ENCODE assay signal across 17 cellular contexts in genomic region chr7:15626041-15626440, GRCh38.
DNase-seq lines count a peak whose midpoint lies in the region; ATAC-seq and TF ChIP-seq lines count a peak whose summit lies in the region.
"Had no signal": no experiment of that assay in that cellular context is flagged by ENCODE, and none has a peak within 500 bp of the region (broad histone marks: within the 10 kb centered on the region; RNA-seq: fewer than 3 reads in every experiment).

No MANE protein-coding gene starts in this region.

- no peak for DNase-seq in PC-3
- peak; percentile 13 for DNase-seq in choroid plexus epithelial cell (ENCODE audit: low read depth)
- DNase-seq in kidney tubule cell (ENCODE audit: low spot score), result peak; percentile 3
- no peak for DNase-seq in Right ventricle myocardium superior
- DNase-seq in NCI-H2029 (lab: John Stamatoyannopoulos, UW), result no peak
- DNase-seq in NCI-H2107 treated with DMSO at 0.1 percent for 48 hours (lab: John Stamatoyannopoulos, UW; ENCODE audit: unreplicated experiment), result no peak
- DNase-seq: CD4-positive, CD25-positive, alpha-beta regulatory T cell; DMS79; H7; HFFc6; NCI-H1694; NCI-H2081 treated with DMSO at 0.1 percent for 48 hours; NCI-H748 treated with DMSO at 0.1 percent for 48 hours had no signal

- H3F3A ChIP-seq in PC-3 (ENCODE audit: low read length, unreplicated experiment), result no peaks in the 10 kb centered on the region

- CTCF ChIA-PET in PC-3 (lab: Charles Lee), result no interaction called here

- H3K9ac ChIP-seq in PC-3 (ENCODE audit: low read length), result no peak overlapping the region
- peak overlapping the region; percentile 16 for H3K9ac ChIP-seq in skeletal muscle satellite cell (ENCODE audit: low read depth, low read length)

- H3K4me2 ChIP-seq in PC-3 (ENCODE audit: low read length) (0 out of 2 replicates have a peak overlapping the region, but pooled peaks have one; percentile 7), skeletal muscle satellite cell (ENCODE audit: low read length) (peak overlapping the region; percentile 7)
- H3K4me2 ChIP-seq: A549 had no signal

- intact Hi-C loops in PC-3 (cut with micrococcal nuclease), result no loop called here
- intact Hi-C loops in Right ventricle myocardium superior (cut with DNase I), result no loop called here

- ATAC-seq in PC-3 (no peak), Right ventricle myocardium superior (ENCODE audit: poor library complexity) (no peak)
- ATAC-seq: SK-N-SH treated with all-trans-retinoic acid at 6 μM for 48 hours had no signal

- no TSS peak for BruUV-seq in PC-3 (replicated peaks; lab: Mats Ljungman, UMichigan)

- peaks cover 23% of the 10 kb centered on the region for H3K4me1 ChIP-seq in PC-3 (ENCODE audit: insufficient read depth, low read length)
- H3K4me1 ChIP-seq in skeletal muscle satellite cell (ENCODE audit: control insufficient read depth, insufficient read depth, low read length), result peaks cover 39% of the 10 kb centered on the region
- H3K4me1 ChIP-seq: A549 had no signal

- 0 out of 2 replicates have a peak overlapping the region, but pooled peaks have one; percentile 2 for H3K27ac ChIP-seq in PC-3 (ENCODE audit: low read length)
- H3K27ac ChIP-seq: A549, RWPE1 had no signal

- no peaks in the 10 kb centered on the region for H3K9me3 ChIP-seq in PC-3 (ENCODE audit: low read length)
- no peaks in the 10 kb centered on the region for H3K9me3 ChIP-seq in skeletal muscle satellite cell (replicated peaks; ENCODE audit: low read length)
- H3K9me3 ChIP-seq: A549 had no signal

- no peaks in the 10 kb centered on the region for H4K20me1 ChIP-seq in PC-3 (ENCODE audit: low read length)

- H3K36me3 ChIP-seq in PC-3 (ENCODE audit: low read depth, low read length) (no peaks in the 10 kb centered on the region), skeletal muscle satellite cell (ENCODE audit: insufficient read depth, low read length) (no peaks in the 10 kb centered on the region)

- H3K79me2 ChIP-seq in PC-3 (ENCODE audit: low read length), result no peaks in the 10 kb centered on the region

- H2AFZ ChIP-seq in PC-3 (ENCODE audit: low read length), result no peak overlapping the region

- H3K27me3 ChIP-seq in PC-3 (ENCODE audit: low read length), result no peaks in the 10 kb centered on the region
- no peaks in the 10 kb centered on the region for H3K27me3 ChIP-seq in skeletal muscle satellite cell (ENCODE audit: control insufficient read depth, insufficient read depth, low read length)

- H3K4me3 ChIP-seq in PC-3 (ENCODE audit: low read length), result no peak overlapping the region
- H3K4me3 ChIP-seq in choroid plexus epithelial cell (ENCODE audit: low read depth, low read length), result no peak overlapping the region
- H3K4me3 ChIP-seq in skeletal muscle satellite cell (ENCODE audit: low read length), result no peak overlapping the region
- H3K4me3 ChIP-seq: A549 had no signal

- POLR2A ChIA-PET in PC-3 (lab: Charles Lee; ENCODE audit: unreplicated experiment), result no interaction called here

- no peak for TF ChIP-seq CTCF in PC-3 (conservative IDR thresholded peaks at IDR 0.05; ENCODE audit: low read depth, low read length)
- no peak for TF ChIP-seq CTCF in choroid plexus epithelial cell (conservative IDR thresholded peaks at IDR 0.05; ENCODE audit: low read depth, low read length)

- H3K9me2 ChIP-seq in PC-3 (replicated peaks; ENCODE audit: low read length), result no peaks in the 10 kb centered on the region

Comparison
In these comparisons a context has a peak if more than half of its experiments do, and no peak if none do; other contexts are left out.
1. DNase-seq: peak in choroid plexus epithelial cell (single experiment) and kidney tubule cell (single experiment); none in PC-3 (single experiment), Right ventricle myocardium superior (single experiment), NCI-H2029 (single experiment) and NCI-H2107 treated with DMSO at 0.1 percent for 48 hours (single experiment).